In genomic region chr9:135612437-135612836, GRCh38 we compare ENCODE assay signal across 1 cellular context.
TF ChIP-seq lines count a peak whose summit lies in the region.

No MANE protein-coding gene starts in this region.

TF ChIP-seq in H1, 55 proteins besides CTCF, POLR2A, EP300 and RAD21 (continued from another document):
- no peak for TF ChIP-seq BRCA1 (IDR thresholded peaks at IDR 0.05; ENCODE audit: low read depth, low read length)
